Comparison of ENCODE assay signal across 1 cellular context in genomic region chr3:49566312-49566711, GRCh38.
A peak's percentile ranks its signal among the peaks of the same experiment; 100 is the strongest.
TF ChIP-seq lines count a peak whose summit lies in the region.

No MANE protein-coding gene starts in this region.

TF ChIP-seq in K562, 482 proteins besides CTCF, POLR2A, EP300 and RAD21 (continued from another document):
- TF ChIP-seq HMG20A (CRISPR knock-in tag; conservative IDR thresholded peaks at IDR 0.05) (no peak), ZNF146 (CRISPR knock-in tag; IDR thresholded peaks at IDR 0.05; ENCODE audit: unreplicated experiment) (no peak), SMC3 (conservative IDR thresholded peaks at IDR 0.05; ENCODE audit: insufficient read depth, low read depth, low read length) (0 out of 2 replicates have a peak, but pooled peaks have one; percentile 14), PBX2 (CRISPR knock-in tag; IDR thresholded peaks at IDR 0.05; ENCODE audit: low read depth) (no peak), PBX2 (tag; conservative IDR thresholded peaks at IDR 0.05; ENCODE audit: low read depth) (0 out of 2 replicates have a peak, but pooled peaks have one; percentile 7), NR4A1 (CRISPR knock-in tag; IDR thresholded peaks at IDR 0.05) (no peak), NR4A1 (tag; IDR thresholded peaks at IDR 0.05) (no peak), ZFX (CRISPR knock-in tag; IDR thresholded peaks at IDR 0.05) (no peak), HDAC1 (IDR thresholded peaks at IDR 0.05) (no peak), ZSCAN29 (IDR thresholded peaks at IDR 0.05) (no peak), CEBPZ (IDR thresholded peaks at IDR 0.05; ENCODE audit: borderline replicate concordance, low read depth, low read length) (no peak), TCF15 (CRISPR knock-in tag; IDR thresholded peaks at IDR 0.05) (no peak), ZZZ3 (IDR thresholded peaks at IDR 0.05) (no peak)
TF ChIP-seq in K562: peak in this region for 3.
